Comparison of ENCODE assay signal across 8 cellular contexts in the genomic region with DNA sequence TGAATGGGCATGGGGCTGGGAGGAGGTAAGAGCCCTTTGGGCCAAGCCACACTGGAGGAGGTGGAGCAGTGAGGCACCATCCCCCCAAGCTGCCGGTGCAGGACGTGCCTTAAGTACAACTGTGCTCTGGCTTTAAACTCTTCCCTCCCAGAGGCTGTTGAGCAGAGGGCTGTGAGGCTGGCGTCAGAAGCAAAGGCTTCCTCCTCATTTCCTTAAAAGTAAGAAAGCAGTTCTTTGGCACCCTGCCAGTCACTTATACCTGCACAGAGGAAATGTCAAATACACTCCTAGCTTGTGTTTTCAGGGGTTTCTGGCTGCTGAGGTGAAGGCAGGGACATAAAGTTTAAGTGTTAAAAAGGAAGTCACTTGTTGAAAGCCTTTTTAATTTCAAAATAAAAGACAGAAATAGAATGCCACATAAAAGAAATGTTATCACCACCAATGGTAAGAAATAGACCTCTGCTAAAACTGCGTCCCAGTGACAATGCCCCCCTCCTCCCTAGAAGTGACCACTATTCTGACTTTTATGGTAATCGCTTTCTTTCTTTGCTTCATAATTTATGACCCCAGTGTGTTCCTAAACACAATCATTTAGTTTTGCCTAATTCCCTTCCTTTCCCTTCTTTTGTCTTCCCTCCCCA. TPM values are rescaled to one million over a fixed set of nuclear protein-coding genes. Genes with fewer than 3 reads are reported as not detected.
DNase-seq lines count a peak whose midpoint lies in the region; ATAC-seq and TF ChIP-seq lines count a peak whose summit lies in the region.

No MANE protein-coding gene starts in this region.

- peaks cover 27% of the 10 kb centered on the region for H3K4me1 Mint-ChIP-seq in CD4-positive, alpha-beta T cell (ENCODE audit: low read depth)
- H3K4me1 Mint-ChIP-seq in activated naive CD4-positive, alpha-beta T cell treated with anti-CD3 and anti-CD28 coated beads, Interleukin-2, amount 10 ng/mL, durations not matched to agents 7 days and 5 days: peaks cover 27% of the 10 kb centered on the region

- H3F3A ChIP-seq in MM.1S (ENCODE audit: insufficient read depth, low read length): no peaks in the 10 kb centered on the region

- no peaks in the 10 kb centered on the region for H3K9me3 ChIP-seq in CD4-positive, alpha-beta T cell (ENCODE audit: control insufficient read depth, low read length)
- no peaks in the 10 kb centered on the region for H3K9me3 ChIP-seq in MM.1S (replicated peaks; ENCODE audit: insufficient read depth, low read length)
- no peaks in the 10 kb centered on the region for H3K9me3 ChIP-seq in lung (ENCODE audit: control insufficient read depth in 2 of 2, insufficient read depth in 1 of 2, low read length in 1 of 2)

- no peak overlapping the region for H3K4me3 Mint-ChIP-seq in CD4-positive, alpha-beta T cell
- no peak overlapping the region for H3K4me3 Mint-ChIP-seq in activated naive CD4-positive, alpha-beta T cell treated with anti-CD3 and anti-CD28 coated beads, Interleukin-2, amount 10 ng/mL, durations not matched to agents 7 days and 5 days

- WGBS in lung, 2 donors: 5 to 16% methylated on average over 5 of the region's 5 CpGs

- H3K4me2 ChIP-seq in MM.1S (ENCODE audit: low read depth, low read length): no peak overlapping the region

- no peak overlapping the region for H3K27ac ChIP-seq in CD4-positive, alpha-beta T cell (ENCODE audit: low read depth, low read length)
- H3K27ac ChIP-seq in MM.1S (ENCODE audit: low read length): no peak overlapping the region
- H3K27ac ChIP-seq in lung (ENCODE audit: low read depth in 1 of 2, low read length in 1 of 2): peak overlapping the region in 1 of 2 donors; percentile 26

- H4K20me1 ChIP-seq in MM.1S (ENCODE audit: insufficient read depth, low read length): no peaks in the 10 kb centered on the region

- H3K4me1 ChIP-seq in MM.1S (ENCODE audit: low read length) (peaks cover 10% of the 10 kb centered on the region; the same call in 1 of the 2 replicates), lung (ENCODE audit: control insufficient read depth in 2 of 2, insufficient read depth in 2 of 2, low read length in 2 of 2) (peaks cover 5% of the 10 kb centered on the region in 2 donors)

- H3K4me3 ChIP-seq in MM.1S (ENCODE audit: low read length) (no peak overlapping the region), lung (no peak overlapping the region)

- CTCF ChIA-PET in CD4-positive, alpha-beta T cell (lab: Charles Lee): no interaction called here
- CTCF ChIA-PET in activated naive CD4-positive, alpha-beta T cell treated with anti-CD3 and anti-CD28 coated beads, Interleukin-2, amount 10 ng/mL, durations not matched to agents 7 days and 5 days (lab: Charles Lee): interaction anchor here (1.8 kb wide), 1 partner anchor 9 kb away, joined by 6 read pairs; no protein-coding TSS in a partner anchor

- peaks cover 5% of the 10 kb centered on the region for H3K27me3 Mint-ChIP-seq in CD4-positive, alpha-beta T cell
- H3K27me3 Mint-ChIP-seq in activated naive CD4-positive, alpha-beta T cell treated with anti-CD3 and anti-CD28 coated beads, Interleukin-2, amount 10 ng/mL, durations not matched to agents 7 days and 5 days: peaks cover 16% of the 10 kb centered on the region

- H3K27me3 ChIP-seq in CD4-positive, alpha-beta T cell (ENCODE audit: control insufficient read depth, insufficient read depth, low read length): no peaks in the 10 kb centered on the region
- H3K27me3 ChIP-seq in MM.1S (replicated peaks; ENCODE audit: insufficient read depth, low read length) (no peaks in the 10 kb centered on the region), lung (ENCODE audit: control insufficient read depth, insufficient read depth) (no peaks in the 10 kb centered on the region)

- no peaks in the 10 kb centered on the region for H3K36me3 Mint-ChIP-seq in CD4-positive, alpha-beta T cell (ENCODE audit: low read depth)
- no peaks in the 10 kb centered on the region for H3K36me3 Mint-ChIP-seq in activated naive CD4-positive, alpha-beta T cell treated with anti-CD3 and anti-CD28 coated beads, Interleukin-2, amount 10 ng/mL, durations not matched to agents 7 days and 5 days

- peak overlapping the region; percentile 56 for H3K27ac Mint-ChIP-seq in CD4-positive, alpha-beta T cell
- peak overlapping the region; percentile 4 for H3K27ac Mint-ChIP-seq in activated naive CD4-positive, alpha-beta T cell treated with anti-CD3 and anti-CD28 coated beads, Interleukin-2, amount 10 ng/mL, durations not matched to agents 7 days and 5 days

- no peak for TF ChIP-seq CTCF in CD4-positive, alpha-beta T cell (IDR thresholded peaks at IDR 0.05)
- TF ChIP-seq CTCF in MM.1S (IDR thresholded peaks at IDR 0.05; ENCODE audit: low read length): no peak
- TF ChIP-seq CTCF in lung (IDR thresholded peaks at IDR 0.05; ENCODE audit: control extremely low read depth, extremely low read depth): no peak

- H3K36me3 ChIP-seq in MM.1S (replicated peaks; ENCODE audit: insufficient read depth, low read length) (no peaks in the 10 kb centered on the region), lung (ENCODE audit: control insufficient read depth in 2 of 2, insufficient read depth in 2 of 2, low read length in 2 of 2) (no peaks in the 10 kb centered on the region)

- ATAC-seq in CD4-positive, alpha-beta T cell (ENCODE audit: poor library complexity): peak; percentile 90
- ATAC-seq in lung (ENCODE audit: insufficient read depth, low FRiP score): no peak
- no peak for ATAC-seq in HG02970 (IDR thresholded peaks at IDR 0.05; ENCODE audit: low FRiP score, unreplicated experiment)
- no peak for ATAC-seq in GM21526 (IDR thresholded peaks at IDR 0.05; ENCODE audit: low FRiP score, unreplicated experiment)

- no peaks in the 10 kb centered on the region for H3K9me2 ChIP-seq in MM.1S (replicated peaks; ENCODE audit: insufficient read depth, low read length)

- POLR2A ChIA-PET in CD4-positive, alpha-beta T cell (lab: Charles Lee): no interaction called here

- H3K9me3 Mint-ChIP-seq in CD4-positive, alpha-beta T cell: no peaks in the 10 kb centered on the region
- no peaks in the 10 kb centered on the region for H3K9me3 Mint-ChIP-seq in activated naive CD4-positive, alpha-beta T cell treated with anti-CD3 and anti-CD28 coated beads, Interleukin-2, amount 10 ng/mL, durations not matched to agents 7 days and 5 days

- intact Hi-C loops in CD4-positive, alpha-beta T cell (cut with DNase I, micrococcal nuclease): no loop called here

- H2AFZ ChIP-seq in MM.1S (ENCODE audit: low read length): 0 out of 2 replicates have a peak overlapping the region, but pooled peaks have one; percentile 4

- no peak overlapping the region for H3K9ac ChIP-seq in MM.1S (ENCODE audit: low read length)

- no peaks in the 10 kb centered on the region for H3K79me2 ChIP-seq in MM.1S (ENCODE audit: low read length)

- DNase-seq in CD4-positive, alpha-beta T cell: peak; percentile 5 to 62 (median 44)
- DNase-seq in MM.1S: peak; percentile 89
- peak; percentile 73 for DNase-seq in activated naive CD4-positive, alpha-beta T cell treated with anti-CD3 and anti-CD28 coated beads, Interleukin-2, amount 10 ng/mL, durations not matched to agents 7 days and 5 days
- peak; percentile 70 for DNase-seq in lung (ENCODE audit: low spot score)
- no peak for DNase-seq in SKM-1 (lab: John Stamatoyannopoulos, UW; ENCODE audit: unreplicated experiment)
- DNase-seq in glomerular visceral epithelial cell (ENCODE audit: extremely low spot score): no peak

RNA-seq across cellular contexts. Expression of a gene that starts 33.0 kb away (rescaled TPM):
- not detected for total RNA-seq in CD4-positive, alpha-beta T cell
- total RNA-seq in lung: 10 to 100 TPM; 31.1 to 49.6 TPM
- polyA plus RNA-seq in lung: 10 to 100 TPM; 13.7 to 63.1 TPM

Comparison
In these comparisons a context has a peak if more than half of its experiments do, and no peak if none do; other contexts are left out.
1. DNase-seq: peak in CD4-positive, alpha-beta T cell (10 of 10), MM.1S (single experiment), activated naive CD4-positive, alpha-beta T cell treated with anti-CD3 and anti-CD28 coated beads, Interleukin-2, amount 10 ng/mL, durations not matched to agents 7 days and 5 days (single experiment) and lung (single experiment); none in SKM-1 (single experiment) and glomerular visceral epithelial cell (single experiment).
2. RNA of a gene that starts 33.0 kb away (total RNA-seq): 31.1 to 49.6 TPM in lung; not detected in CD4-positive, alpha-beta T cell; every median in the first group is over 10 times any median in the second.